Comparison of ENCODE assay signal across 8 cellular contexts in the genomic region with DNA sequence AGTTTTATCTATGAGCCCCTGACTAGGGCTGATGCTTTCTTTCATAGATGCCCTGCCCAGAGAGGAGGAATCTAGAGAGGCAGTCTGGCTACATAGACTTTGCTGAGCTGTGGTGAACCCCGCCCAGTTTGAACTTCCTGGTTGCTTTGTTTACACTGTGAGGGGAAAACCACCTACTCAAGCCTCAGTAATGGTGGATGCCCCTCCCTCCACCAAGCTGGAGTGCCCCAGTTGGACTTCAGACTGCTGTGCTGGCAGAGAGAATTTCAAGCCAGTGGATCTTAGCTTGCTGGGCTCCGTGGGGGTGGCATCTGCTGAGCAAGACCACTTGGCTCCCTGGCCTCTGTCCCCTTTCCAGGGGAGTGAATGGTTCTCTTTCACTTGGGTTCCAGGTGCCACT.
DNase-seq lines count a peak whose midpoint lies in the region; ATAC-seq, FAIRE-seq and TF ChIP-seq lines count a peak whose summit lies in the region.
"Not testable (repeated sequence)": the region's sequence is repeated elsewhere in the genome, so short reads cannot be mapped to it uniquely, and the experiment has no call there.

No MANE protein-coding gene starts in this region.

- H4K20me1 ChIP-seq in MM.1S (ENCODE audit: insufficient read depth, low read length); OCI-LY3 (ENCODE audit: insufficient read depth, low read length): not testable (repeated sequence)

- H3K79me2 ChIP-seq in MM.1S (ENCODE audit: low read length); OCI-LY3 (ENCODE audit: low read length): not testable (repeated sequence)

- intact Hi-C loops in left colon (cut with DNase I, micrococcal nuclease): not testable (repeated sequence)

- H3K4me1 ChIP-seq in MM.1S (ENCODE audit: low read length): peaks cover 12% of the 10 kb centered on the region
- not testable (repeated sequence) for H3K4me1 ChIP-seq in OCI-LY3 (ENCODE audit: low read length); small intestine (ENCODE audit: control insufficient read depth in 2 of 2, insufficient read depth in 1 of 2, low read depth in 1 of 2, low read length in 1 of 2)

- peak; percentile 54 for ATAC-seq in GM19023 (IDR thresholded peaks at IDR 0.05; ENCODE audit: unreplicated experiment)
- peak; percentile 99 for ATAC-seq in left colon

- not testable (repeated sequence) for FAIRE-seq in bronchial epithelial cell (lab: Jason Lieb, UNC); small intestine (lab: Jason Lieb, UNC)

- not testable (repeated sequence) for TF ChIP-seq CTCF in MM.1S (IDR thresholded peaks at IDR 0.05; ENCODE audit: low read length); OCI-LY3 (IDR thresholded peaks at IDR 0.05; ENCODE audit: low read depth, low read length); bronchial epithelial cell (IDR thresholded peaks at IDR 0.05; ENCODE audit: insufficient read depth, low read length, severe bottlenecking)

- DNase-seq in CMK (ENCODE audit: low read depth): peak; percentile 9
- peak; percentile 81 for DNase-seq in MM.1S
- peak; percentile 5 for DNase-seq in UCSD-AML1 (lab: John Stamatoyannopoulos, UW; ENCODE audit: unreplicated experiment)
- peak; percentile 62 for DNase-seq in bronchial epithelial cell (ENCODE audit: low read depth)
- DNase-seq in left colon: peak; percentile 71 to 82
- DNase-seq in small intestine: peak; percentile 75

- 29 to 48% (median 34%) methylated on average over 2 of the region's 2 CpGs for WGBS in small intestine, 3 donors

- peak overlapping the region; percentile 23; the same call in 1 of the 2 replicates for H3K9ac ChIP-seq in MM.1S (ENCODE audit: low read length)
- not testable (repeated sequence) for H3K9ac ChIP-seq in OCI-LY3 (ENCODE audit: low read length)

- not testable (repeated sequence) for H3K9me3 ChIP-seq in MM.1S (replicated peaks; ENCODE audit: insufficient read depth, low read length); OCI-LY3 (ENCODE audit: insufficient read depth, low read length); small intestine (ENCODE audit: control insufficient read depth, low read depth)

- not testable (repeated sequence) for H3K9me2 ChIP-seq in MM.1S (replicated peaks; ENCODE audit: insufficient read depth, low read length)

- H3K27me3 ChIP-seq in MM.1S (replicated peaks; ENCODE audit: insufficient read depth, low read length); OCI-LY3 (ENCODE audit: low read depth, low read length); bronchial epithelial cell (ENCODE audit: control insufficient read depth, insufficient read depth, low read length); small intestine (ENCODE audit: control insufficient read depth in 2 of 2, insufficient read depth in 2 of 2, low read length in 2 of 2): not testable (repeated sequence)

- peak overlapping the region; percentile 29; the same call in 1 of the 2 replicates for H3K27ac ChIP-seq in MM.1S (ENCODE audit: low read length)
- not testable (repeated sequence) for H3K27ac ChIP-seq in OCI-LY3 (ENCODE audit: low read length); small intestine (ENCODE audit: low read depth in 1 of 2, low read length in 1 of 2)

- H3K4me3 ChIP-seq in MM.1S (ENCODE audit: low read length); OCI-LY3 (ENCODE audit: low read length); bronchial epithelial cell (ENCODE audit: low read depth, low read length); small intestine (ENCODE audit: low read depth in 1 of 2, low read length in 2 of 2): not testable (repeated sequence)

- peak overlapping the region; percentile 55 for H3K4me2 ChIP-seq in MM.1S (ENCODE audit: low read depth, low read length)
- not testable (repeated sequence) for H3K4me2 ChIP-seq in OCI-LY3 (ENCODE audit: low read length)

- peak overlapping the region; percentile 97 for H2AFZ ChIP-seq in MM.1S (ENCODE audit: low read length)
- peak overlapping the region; percentile 60; the same call in 1 of the 2 replicates for H2AFZ ChIP-seq in OCI-LY3 (ENCODE audit: low read depth, low read length)

- not testable (repeated sequence) for H3K36me3 ChIP-seq in MM.1S (replicated peaks; ENCODE audit: insufficient read depth, low read length); OCI-LY3 (replicated peaks; ENCODE audit: low read depth, low read length); bronchial epithelial cell (ENCODE audit: control insufficient read depth, insufficient read depth, low read length); small intestine (ENCODE audit: control insufficient read depth in 2 of 2, insufficient read depth in 2 of 2, low read length in 2 of 2)

- H3F3A ChIP-seq in MM.1S (ENCODE audit: insufficient read depth, low read length): not testable (repeated sequence)

Comparison
In these comparisons a context has a peak if more than half of its experiments do, and no peak if none do; other contexts are left out.
1. DNase-seq: peak in every context shown above with its lines; median percentile 81 in MM.1S; 76 in left colon; 75 in small intestine; 62 in bronchial epithelial cell; 9 in CMK; 5 in UCSD-AML1.